ENCODE assay signal across 15 cellular contexts in the genomic region with DNA sequence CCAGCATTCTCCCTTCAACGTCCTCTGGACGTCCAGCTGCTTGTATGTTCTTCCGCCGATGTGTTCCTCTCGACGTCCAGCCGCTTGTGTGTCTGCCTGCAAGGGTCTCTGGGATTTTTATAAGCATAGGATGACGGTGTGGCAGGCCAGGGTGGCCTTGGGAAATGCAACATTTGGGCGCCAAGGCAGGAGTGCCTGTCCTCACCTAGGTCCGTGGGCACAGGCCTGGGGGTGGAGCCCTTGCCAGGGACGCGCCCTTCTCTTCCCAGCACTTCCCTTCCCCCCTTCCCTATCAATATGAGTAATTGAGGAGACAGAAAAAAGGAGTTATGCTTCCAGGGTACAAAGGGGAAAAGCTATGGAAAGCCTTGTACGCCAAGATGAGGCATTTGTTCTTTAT.
DNase-seq lines count a peak whose midpoint lies in the region; ATAC-seq and TF ChIP-seq lines count a peak whose summit lies in the region.
"Had no signal": no experiment of that assay in that cellular context is flagged by ENCODE, and none has a peak within 500 bp of the region (broad histone marks: within the 10 kb centered on the region; RNA-seq: fewer than 3 reads in every experiment).

No MANE protein-coding gene starts in this region.

- H3K4me1 Mint-ChIP-seq in dendritic cell treated with granulocyte-macrophage colony-stimulating factor and Interleukin-4, amounts not matched to agents 40 ng/mL and 50 ng/mL, for 4 days (ENCODE audit: low read depth) = peaks cover 40% of the 10 kb centered on the region
- H3K4me1 Mint-ChIP-seq in activated naive CD4-positive, alpha-beta T cell treated with anti-CD3 and anti-CD28 coated beads, Interleukin-2, amount 10 ng/mL, durations not matched to agents 7 days and 5 days = peaks cover 3% of the 10 kb centered on the region

- peak overlapping the region; percentile 57; the same call in 1 of the 2 replicates for H2AFZ ChIP-seq in DND-41 (ENCODE audit: low read depth, low read length)

- intact Hi-C loops in dendritic cell treated with granulocyte-macrophage colony-stimulating factor and Interleukin-4, amounts not matched to agents 40 ng/mL and 50 ng/mL, for 4 days (cut with micrococcal nuclease) = no loop called here

- H3K4me1 ChIP-seq in DND-41 (ENCODE audit: insufficient read depth, low read length) = no peaks in the 10 kb centered on the region
- no peaks in the 10 kb centered on the region for H3K4me1 ChIP-seq in HEK293 (ENCODE audit: control insufficient read depth, insufficient read depth, low read length)
- peaks cover 26 to 43% of the 10 kb centered on the region in 2 experiments for H3K4me1 ChIP-seq in neutrophil (ENCODE audit: control insufficient read depth in 1 of 2, insufficient read depth in 1 of 2, low read depth in 1 of 2, low read length in 1 of 2)
- H3K4me1 ChIP-seq: A549, BE2C, Caco-2 had no signal

- no peak for ATAC-seq in DND-41 (ENCODE audit: insufficient read depth, low read depth)
- ATAC-seq: CD8-positive, alpha-beta T cell; HCT116 had no signal

- no peak overlapping the region for H3K4me3 Mint-ChIP-seq in dendritic cell treated with granulocyte-macrophage colony-stimulating factor and Interleukin-4, amounts not matched to agents 40 ng/mL and 50 ng/mL, for 4 days
- no peak overlapping the region for H3K4me3 Mint-ChIP-seq in activated naive CD4-positive, alpha-beta T cell treated with anti-CD3 and anti-CD28 coated beads, Interleukin-2, amount 10 ng/mL, durations not matched to agents 7 days and 5 days
- H3K4me3 Mint-ChIP-seq: CD8-positive, alpha-beta T cell; IgD-negative memory B cell had no signal

- H3K27ac Mint-ChIP-seq in dendritic cell treated with granulocyte-macrophage colony-stimulating factor and Interleukin-4, amounts not matched to agents 40 ng/mL and 50 ng/mL, for 4 days = peak overlapping the region; percentile 16
- no peak overlapping the region for H3K27ac Mint-ChIP-seq in activated naive CD4-positive, alpha-beta T cell treated with anti-CD3 and anti-CD28 coated beads, Interleukin-2, amount 10 ng/mL, durations not matched to agents 7 days and 5 days
- H3K27ac Mint-ChIP-seq: CD8-positive, alpha-beta T cell had no signal

- H3K27me3 ChIP-seq in DND-41 (ENCODE audit: insufficient read depth, low read length, poor library complexity) = no peaks in the 10 kb centered on the region
- H3K27me3 ChIP-seq in neutrophil = no peaks in the 10 kb centered on the region
- H3K27me3 ChIP-seq: BE2C had no signal

- no peak overlapping the region for H3K4me3 ChIP-seq in DND-41 (ENCODE audit: low read depth in 1 of 2, low read length in 2 of 2)
- no peak overlapping the region for H3K4me3 ChIP-seq in HEK293 (ENCODE audit: low read depth, low read length)
- no peak overlapping the region for H3K4me3 ChIP-seq in neutrophil (ENCODE audit: low read depth in 1 of 2, low read length in 1 of 2)
- H3K4me3 ChIP-seq: A549 had no signal

- no peaks in the 10 kb centered on the region for H4K20me1 ChIP-seq in DND-41 (ENCODE audit: insufficient read depth, low read length)

- H3K9me3 ChIP-seq in DND-41 (ENCODE audit: insufficient read depth, low read length, severe bottlenecking) (no peaks in the 10 kb centered on the region), HEK293 (ENCODE audit: control insufficient read depth, insufficient read depth, low read depth, low read length) (no peaks in the 10 kb centered on the region), neutrophil (no peaks in the 10 kb centered on the region)
- H3K9me3 ChIP-seq: A549, BE2C, Caco-2 had no signal

- H3K36me3 ChIP-seq in DND-41 (ENCODE audit: insufficient read depth, low read length) = no peaks in the 10 kb centered on the region
- no peaks in the 10 kb centered on the region for H3K36me3 ChIP-seq in HEK293 (ENCODE audit: control insufficient read depth in 2 of 2, insufficient read depth in 1 of 2, low read length in 2 of 2)
- peaks cover 49% of the 10 kb centered on the region for H3K36me3 ChIP-seq in neutrophil
- H3K36me3 ChIP-seq: BE2C had no signal

- H3K27ac ChIP-seq in DND-41 (ENCODE audit: low read length) (no peak overlapping the region), HEK293 (ENCODE audit: extremely low read depth, low read depth, low read length) (no peak overlapping the region), neutrophil (peak overlapping the region; percentile 69)
- H3K27ac ChIP-seq: A549, C4-2B had no signal

- CTCF ChIA-PET in HEK293 (lab: Yijun Ruan, JAX) = no interaction called here
- CTCF ChIA-PET in activated naive CD4-positive, alpha-beta T cell treated with anti-CD3 and anti-CD28 coated beads, Interleukin-2, amount 10 ng/mL, durations not matched to agents 7 days and 5 days (lab: Charles Lee) = no interaction called here

- H3K9me3 Mint-ChIP-seq in dendritic cell treated with granulocyte-macrophage colony-stimulating factor and Interleukin-4, amounts not matched to agents 40 ng/mL and 50 ng/mL, for 4 days = no peaks in the 10 kb centered on the region
- no peaks in the 10 kb centered on the region for H3K9me3 Mint-ChIP-seq in activated naive CD4-positive, alpha-beta T cell treated with anti-CD3 and anti-CD28 coated beads, Interleukin-2, amount 10 ng/mL, durations not matched to agents 7 days and 5 days
- H3K9me3 Mint-ChIP-seq: CD8-positive, alpha-beta T cell; IgD-negative memory B cell had no signal

- TF ChIP-seq CTCF in DND-41 (IDR thresholded peaks at IDR 0.05; ENCODE audit: borderline replicate concordance, extremely low read depth, low read length, poor library complexity, severe bottlenecking) (no peak), HEK293 (tag by site-specific recombination; IDR thresholded peaks at IDR 0.05) (no peak), neutrophil (IDR thresholded peaks at IDR 0.05) (no peak)

- no peaks in the 10 kb centered on the region for H3K79me2 ChIP-seq in DND-41 (ENCODE audit: insufficient read depth, low read length)

- peaks cover 43% of the 10 kb centered on the region for H3K36me3 Mint-ChIP-seq in dendritic cell treated with granulocyte-macrophage colony-stimulating factor and Interleukin-4, amounts not matched to agents 40 ng/mL and 50 ng/mL, for 4 days (ENCODE audit: low read depth)
- no peaks in the 10 kb centered on the region for H3K36me3 Mint-ChIP-seq in activated naive CD4-positive, alpha-beta T cell treated with anti-CD3 and anti-CD28 coated beads, Interleukin-2, amount 10 ng/mL, durations not matched to agents 7 days and 5 days
- H3K36me3 Mint-ChIP-seq: CD8-positive, alpha-beta T cell had no signal

- no peak for DNase-seq in DND-41
- DNase-seq in activated naive CD4-positive, alpha-beta T cell treated with anti-CD3 and anti-CD28 coated beads, Interleukin-2, amount 50 U/mL, for 16 hours = no peak
- no peak for DNase-seq in activated CD4-positive, alpha-beta T cell treated with anti-CD3 and anti-CD28 coated beads, Interleukin-2, amount 50 U/mL, for 1 hour
- DNase-seq in activated naive CD4-positive, alpha-beta T cell treated with anti-CD3 and anti-CD28 coated beads, Interleukin-2, amount 10 ng/mL, durations not matched to agents 7 days and 5 days = no peak
- DNase-seq: BE2C; Caco-2; CD8-positive, alpha-beta T cell; DMS53 had no signal

- POLR2A ChIA-PET in HEK293 (lab: Yijun Ruan, JAX) = no interaction called here

- no peak overlapping the region for H3K4me2 ChIP-seq in DND-41 (ENCODE audit: insufficient read depth, low read length)
- H3K4me2 ChIP-seq: A549 had no signal

- H3K9ac ChIP-seq in DND-41 (ENCODE audit: low read depth, low read length) = no peak overlapping the region

- no peaks in the 10 kb centered on the region for H3K27me3 Mint-ChIP-seq in dendritic cell treated with granulocyte-macrophage colony-stimulating factor and Interleukin-4, amounts not matched to agents 40 ng/mL and 50 ng/mL, for 4 days
- H3K27me3 Mint-ChIP-seq in activated naive CD4-positive, alpha-beta T cell treated with anti-CD3 and anti-CD28 coated beads, Interleukin-2, amount 10 ng/mL, durations not matched to agents 7 days and 5 days = no peaks in the 10 kb centered on the region
- H3K27me3 Mint-ChIP-seq: IgD-negative memory B cell had no signal

TF ChIP-seq in HEK293, 187 proteins besides CTCF, POLR2A, EP300 and RAD21:
- no peak for TF ChIP-seq ZNF341 (tag by site-specific recombination; IDR thresholded peaks at IDR 0.05; ENCODE audit: low read depth)
- no peak for TF ChIP-seq ZNF658 (tag by site-specific recombination; IDR thresholded peaks at IDR 0.05)
- TF ChIP-seq ZNF585B (tag by site-specific recombination; IDR thresholded peaks at IDR 0.05) = peak; percentile 34; the same call in 1 of the 2 replicates
- TF ChIP-seq, protein P1, sequence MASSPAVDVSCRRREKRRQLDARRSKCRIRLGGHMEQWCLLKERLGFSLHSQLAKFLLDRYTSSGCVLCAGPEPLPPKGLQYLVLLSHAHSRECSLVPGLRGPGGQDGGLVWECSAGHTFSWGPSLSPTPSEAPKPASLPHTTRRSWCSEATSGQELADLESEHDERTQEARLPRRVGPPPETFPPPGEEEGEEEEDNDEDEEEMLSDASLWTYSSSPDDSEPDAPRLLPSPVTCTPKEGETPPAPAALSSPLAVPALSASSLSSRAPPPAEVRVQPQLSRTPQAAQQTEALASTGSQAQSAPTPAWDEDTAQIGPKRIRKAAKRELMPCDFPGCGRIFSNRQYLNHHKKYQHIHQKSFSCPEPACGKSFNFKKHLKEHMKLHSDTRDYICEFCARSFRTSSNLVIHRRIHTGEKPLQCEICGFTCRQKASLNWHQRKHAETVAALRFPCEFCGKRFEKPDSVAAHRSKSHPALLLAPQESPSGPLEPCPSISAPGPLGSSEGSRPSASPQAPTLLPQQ (tag by site-specific recombination; IDR thresholded peaks at IDR 0.05) = no peak
- no peak for TF ChIP-seq GFI1B (tag by site-specific recombination; IDR thresholded peaks at IDR 0.05)
